ENCODE assay signal across 22 cellular contexts in genomic region chr15:95866698-95867440, GRCh38.
DNase-seq lines count a peak whose midpoint lies in the region; ATAC-seq, FAIRE-seq and TF ChIP-seq lines count a peak whose summit lies in the region.
"Had no signal": no experiment of that assay in that cellular context is flagged by ENCODE, and none has a peak within 500 bp of the region (broad histone marks: within the 10 kb centered on the region; RNA-seq: fewer than 3 reads in every experiment).

No MANE protein-coding gene starts in this region.

- no peak overlapping the region for H2AK5ac ChIP-seq in neuronal stem cell (ENCODE audit: low read depth, low read length)

- CTCF ChIA-PET in A549 (lab: Yijun Ruan, JAX), result no interaction called here

- intact Hi-C loops in adrenal gland (cut with DNase I), result no loop called here

- ATAC-seq in A549, result no peak
- ATAC-seq in GM21825 (IDR thresholded peaks at IDR 0.05; ENCODE audit: unreplicated experiment), result no peak
- ATAC-seq: Panc1, SK-N-SH treated with all-trans-retinoic acid at 6 μM for 48 hours had no signal

- no peak overlapping the region for H3K4me3 ChIP-seq in A549
- H3K4me3 ChIP-seq in fibroblast of villous mesenchyme (ENCODE audit: low read depth, low read length), result no peak overlapping the region
- no peak overlapping the region for H3K4me3 ChIP-seq in neuronal stem cell (ENCODE audit: low read length in 2 of 2)
- H3K4me3 ChIP-seq in Karpas-422 (ENCODE audit: low read length), result no peak overlapping the region
- no peak overlapping the region for H3K4me3 ChIP-seq in adrenal gland
- H3K4me3 ChIP-seq: HAP-1 had no signal

- H3K4me1 ChIP-seq in A549, result no peaks in the 10 kb centered on the region
- H3K4me1 ChIP-seq in neuronal stem cell (ENCODE audit: control insufficient read depth in 2 of 2, insufficient read depth in 1 of 2, low read depth in 1 of 2, low read length in 2 of 2), result peaks cover 4% of the 10 kb centered on the region in 2 donors
- H3K4me1 ChIP-seq in Karpas-422 (ENCODE audit: low read length), result no peaks in the 10 kb centered on the region
- no peaks in the 10 kb centered on the region for H3K4me1 ChIP-seq in adrenal gland (replicated peaks in 1 of 2)
- H3K4me1 ChIP-seq: BE2C had no signal

- H3K36me3 ChIP-seq in KOPT-K1 (ENCODE audit: insufficient read depth, low read length) (no peaks in the 10 kb centered on the region), neuronal stem cell (replicated peaks in 1 of 2; ENCODE audit: control insufficient read depth in 2 of 2, insufficient read depth in 2 of 2, low read length in 2 of 2) (no peaks in the 10 kb centered on the region), Karpas-422 (ENCODE audit: insufficient read depth, low read length) (no peaks in the 10 kb centered on the region), adrenal gland (replicated peaks in 1 of 2) (no peaks in the 10 kb centered on the region)
- H3K36me3 ChIP-seq: BE2C, HAP-1 had no signal

- no peak for TF ChIP-seq CTCF in A549 (IDR thresholded peaks at IDR 0.05)
- no peak for TF ChIP-seq CTCF in fibroblast of villous mesenchyme (IDR thresholded peaks at IDR 0.05; ENCODE audit: insufficient read depth, low read depth, low read length)
- TF ChIP-seq CTCF in adrenal gland (IDR thresholded peaks at IDR 0.05), result no peak

- no peak overlapping the region for H3K27ac ChIP-seq in A549
- peak overlapping the region; percentile 77 for H3K27ac ChIP-seq in KOPT-K1 (ENCODE audit: low read depth, low read length, poor library complexity, severe bottlenecking)
- no peak overlapping the region for H3K27ac ChIP-seq in neuronal stem cell (replicated peaks; ENCODE audit: low read length)
- no peak overlapping the region for H3K27ac ChIP-seq in Karpas-422 (ENCODE audit: low read length)
- H3K27ac ChIP-seq in adrenal gland, result no peak overlapping the region
- H3K27ac ChIP-seq: HL-60 had no signal

- TF ChIP-seq RAD21 in A549 (conservative IDR thresholded peaks at IDR 0.05 in 1 of 2, IDR thresholded peaks at IDR 0.05 in 1 of 2), result no peak

- no peak overlapping the region for H2BK5ac ChIP-seq in neuronal stem cell (ENCODE audit: low read length)

- no peaks in the 10 kb centered on the region for H3K79me2 ChIP-seq in Karpas-422 (ENCODE audit: low read length)

- H3K9me3 ChIP-seq in A549 (no peaks in the 10 kb centered on the region), KOPT-K1 (ENCODE audit: insufficient read depth, low read length, poor library complexity, severe bottlenecking) (no peaks in the 10 kb centered on the region), neuronal stem cell (replicated peaks in 1 of 2; ENCODE audit: control insufficient read depth in 2 of 2, insufficient read depth in 1 of 2, low read depth in 1 of 2, low read length in 2 of 2) (no peaks in the 10 kb centered on the region), Karpas-422 (ENCODE audit: low read length) (peaks cover 17% of the 10 kb centered on the region), adrenal gland (replicated peaks in 1 of 3) (no peaks in the 10 kb centered on the region)
- H3K9me3 ChIP-seq: BE2C, HAP-1 had no signal

- TF ChIP-seq POLR2A in A549 (IDR thresholded peaks at IDR 0.05; ENCODE audit: low read length) (no peak), adrenal gland (IDR thresholded peaks at IDR 0.05) (no peak)

- no peaks in the 10 kb centered on the region for H4K20me1 ChIP-seq in Karpas-422 (ENCODE audit: insufficient read depth, low read depth, low read length)

- no peak overlapping the region for H4K8ac ChIP-seq in neuronal stem cell (ENCODE audit: low read depth, low read length)

- H4K91ac ChIP-seq in neuronal stem cell (ENCODE audit: low read depth, low read length, poor library complexity), result no peak overlapping the region

- no peak for DNase-seq in A549 (ENCODE audit: low read depth in 1 of 2, low spot score in 1 of 2)
- peak; percentile 41 for DNase-seq in fibroblast of villous mesenchyme (ENCODE audit: low read depth)
- DNase-seq in neuronal stem cell (ENCODE audit: low spot score), result no peak
- DNase-seq in Karpas-422, result no peak
- DNase-seq in adrenal gland, result no peak
- DNase-seq: BE2C; CD4-positive, CD25-positive, alpha-beta regulatory T cell; EL; KG1; NCI-H1105 treated with DMSO at 0.1 percent for 48 hours; NCI-H2029 treated with DMSO at 0.1 percent for 48 hours; NCI-H2171; NCI-H345; NCI-H524; NCI-H774; SIG-M5 had no signal

- no peaks in the 10 kb centered on the region for H3K27me3 ChIP-seq in neuronal stem cell (ENCODE audit: control insufficient read depth in 3 of 3, insufficient read depth in 3 of 3, low read depth in 1 of 3, low read length in 3 of 3)
- no peaks in the 10 kb centered on the region for H3K27me3 ChIP-seq in Karpas-422 (ENCODE audit: low read length)
- peaks cover 4% of the 10 kb centered on the region for H3K27me3 ChIP-seq in adrenal gland
- H3K27me3 ChIP-seq: BE2C had no signal

- no peak overlapping the region for H2BK120ac ChIP-seq in neuronal stem cell (ENCODE audit: low read depth, low read length)

- H2BK12ac ChIP-seq in neuronal stem cell (ENCODE audit: low read length), result no peak overlapping the region

- H3K79me1 ChIP-seq in neuronal stem cell (ENCODE audit: low read depth, low read length), result no peaks in the 10 kb centered on the region

- no peak overlapping the region for H3K4ac ChIP-seq in neuronal stem cell (ENCODE audit: low read length)

- H3K23ac ChIP-seq in neuronal stem cell (ENCODE audit: low read depth, low read length, poor library complexity), result no peak overlapping the region

- WGBS in A549 (ENCODE audit: missing lambda C conversion rate), result 66% methylated on average over 8 of the region's 8 CpGs
- no CpG with 5 or more reads among the region's 8 CpGs for WGBS in neuronal stem cell (ENCODE audit: extremely low coverage in 2 of 2, insufficient read length in 2 of 2, insufficient replicate concordance in 1 of 2), 2 donors
- 70 to 81% (median 76%) methylated on average over 8 of the region's 8 CpGs for WGBS in adrenal gland, 4 donors

- FAIRE-seq in A549 (lab: Jason Lieb, UNC), result peak; percentile 18

- H2BK15ac ChIP-seq in neuronal stem cell (ENCODE audit: low read length), result no peak overlapping the region

- POLR2A ChIA-PET in A549 (lab: Yijun Ruan, JAX), result no interaction called here

- H3K4me2 ChIP-seq in A549 (no peak overlapping the region), neuronal stem cell (ENCODE audit: insufficient read depth, low read length, poor library complexity, severe bottlenecking) (no peak overlapping the region), Karpas-422 (ENCODE audit: low read depth, low read length, poor library complexity, severe bottlenecking) (no peak overlapping the region)

- no peaks in the 10 kb centered on the region for H3K9me2 ChIP-seq in Karpas-422 (replicated peaks; ENCODE audit: insufficient read depth, low read length)

- H3K14ac ChIP-seq in neuronal stem cell (ENCODE audit: low read length), result no peak overlapping the region

- TF ChIP-seq EP300 in A549 (IDR thresholded peaks at IDR 0.05), result no peak

- H2AFZ ChIP-seq in neuronal stem cell (ENCODE audit: low read length) (peak overlapping the region; percentile 21), Karpas-422 (ENCODE audit: low read length) (no peak overlapping the region)

- no peak overlapping the region for H3K9ac ChIP-seq in neuronal stem cell (ENCODE audit: low read depth, low read length, poor library complexity)
- no peak overlapping the region for H3K9ac ChIP-seq in Karpas-422 (ENCODE audit: low read length)

- H3K18ac ChIP-seq in neuronal stem cell (ENCODE audit: low read length), result no peak overlapping the region

TF ChIP-seq in A549, 52 proteins besides CTCF, POLR2A, EP300 and RAD21:
- TF ChIP-seq MAFK (IDR thresholded peaks at IDR 0.05; ENCODE audit: partially characterized antibody) (peak; percentile 11), CHD2 (IDR thresholded peaks at IDR 0.05; ENCODE audit: low read length, partially characterized antibody) (no peak), JUN (IDR thresholded peaks at IDR 0.05) (no peak), CEBPB (IDR thresholded peaks at IDR 0.05) (no peak)
